Comparison of ENCODE assay signal across 29 cellular contexts in genomic region chr6:43780293-43780692, GRCh38. TPM values are rescaled to one million over a fixed set of nuclear protein-coding genes. Genes with fewer than 3 reads are reported as not detected.
DNase-seq lines count a peak whose midpoint lies in the region; ATAC-seq and TF ChIP-seq lines count a peak whose summit lies in the region.
"Had no signal": no experiment of that assay in that cellular context is flagged by ENCODE, and none has a peak within 500 bp of the region (broad histone marks: within the 10 kb centered on the region; RNA-seq: fewer than 3 reads in every experiment).

No MANE protein-coding gene starts in this region.

- no TSS peak for BruUV-seq in Caco-2 (replicated peaks; lab: Mats Ljungman, UMichigan)

- H3K4me3 Mint-ChIP-seq in Caco-2 (ENCODE audit: unreplicated experiment), result no peak overlapping the region
- no peak overlapping the region for H3K4me3 Mint-ChIP-seq in activated T-helper 1 cell treated with anti-CD3 and anti-CD28 coated beads, Interleukin-12 subunit alpha, Interleukin-12 subunit beta, Interleukin-2, Interleukin-4 antibody, amounts not matched to agents 30 ng/mL and 10 ng/mL and 1 ng/mL, durations not matched to agents 14 hours and 24 hours and 36 hours
- H3K4me3 Mint-ChIP-seq: activated naive CD8-positive, alpha-beta T cell treated with anti-CD3 and anti-CD28 coated beads, Interleukin-2, amount 10 ng/mL, durations not matched to agents 7 days and 5 days; neural progenitor cell had no signal

- no peaks in the 10 kb centered on the region for H3K27me3 Mint-ChIP-seq in Caco-2 (ENCODE audit: insufficient read depth, unreplicated experiment)
- H3K27me3 Mint-ChIP-seq in activated T-helper 1 cell treated with anti-CD3 and anti-CD28 coated beads, Interleukin-12 subunit alpha, Interleukin-12 subunit beta, Interleukin-2, Interleukin-4 antibody, amounts not matched to agents 30 ng/mL and 10 ng/mL and 1 ng/mL, durations not matched to agents 14 hours and 24 hours and 36 hours (ENCODE audit: insufficient read depth), result no peaks in the 10 kb centered on the region
- H3K27me3 Mint-ChIP-seq: activated naive CD8-positive, alpha-beta T cell treated with anti-CD3 and anti-CD28 coated beads, Interleukin-2, amount 10 ng/mL, durations not matched to agents 7 days and 5 days had no signal

- H3K9me3 Mint-ChIP-seq in Caco-2 (ENCODE audit: unreplicated experiment), result no peaks in the 10 kb centered on the region
- no peaks in the 10 kb centered on the region for H3K9me3 Mint-ChIP-seq in activated T-helper 1 cell treated with anti-CD3 and anti-CD28 coated beads, Interleukin-12 subunit alpha, Interleukin-12 subunit beta, Interleukin-2, Interleukin-4 antibody, amounts not matched to agents 30 ng/mL and 10 ng/mL and 1 ng/mL, durations not matched to agents 14 hours and 24 hours and 36 hours
- H3K9me3 Mint-ChIP-seq: activated naive CD8-positive, alpha-beta T cell treated with anti-CD3 and anti-CD28 coated beads, Interleukin-2, amount 10 ng/mL, durations not matched to agents 7 days and 5 days; neural progenitor cell had no signal

- H3K36me3 ChIP-seq in Caco-2 (ENCODE audit: control insufficient read depth, insufficient read depth, low read length), result peaks cover 28% of the 10 kb centered on the region
- H3K36me3 ChIP-seq in right atrium auricular region, result peaks cover 82% of the 10 kb centered on the region
- H3K36me3 ChIP-seq in psoas muscle (ENCODE audit: insufficient read depth in 1 of 2, low read depth in 1 of 2), result peaks cover 11 to 100% of the 10 kb centered on the region in 2 donors
- H3K36me3 ChIP-seq: neural progenitor cell had no signal

- peak overlapping the region; percentile 50 for H3K27ac Mint-ChIP-seq in Caco-2 (ENCODE audit: unreplicated experiment)
- peak overlapping the region; percentile 18 for H3K27ac Mint-ChIP-seq in activated T-helper 1 cell treated with anti-CD3 and anti-CD28 coated beads, Interleukin-12 subunit alpha, Interleukin-12 subunit beta, Interleukin-2, Interleukin-4 antibody, amounts not matched to agents 30 ng/mL and 10 ng/mL and 1 ng/mL, durations not matched to agents 14 hours and 24 hours and 36 hours
- H3K27ac Mint-ChIP-seq: activated naive CD8-positive, alpha-beta T cell treated with anti-CD3 and anti-CD28 coated beads, Interleukin-2, amount 10 ng/mL, durations not matched to agents 7 days and 5 days; neural progenitor cell had no signal

- TF ChIP-seq CTCF in Caco-2 (IDR thresholded peaks at IDR 0.05; ENCODE audit: insufficient read depth in 1 of 2, low read depth in 1 of 2, low read length in 1 of 2, severe bottlenecking in 1 of 2, unreplicated experiment in 1 of 2) (no peak), right atrium auricular region (IDR thresholded peaks at IDR 0.05) (no peak), psoas muscle (IDR thresholded peaks at IDR 0.05) (no peak)

- WGBS in psoas muscle, 3 donors, result 84 to 88% (median 85%) methylated on average over 13 of the region's 13 CpGs

- H3K4me1 Mint-ChIP-seq in Caco-2 (ENCODE audit: low read depth, unreplicated experiment), result peaks cover 6% of the 10 kb centered on the region
- peaks cover 20% of the 10 kb centered on the region for H3K4me1 Mint-ChIP-seq in activated T-helper 1 cell treated with anti-CD3 and anti-CD28 coated beads, Interleukin-12 subunit alpha, Interleukin-12 subunit beta, Interleukin-2, Interleukin-4 antibody, amounts not matched to agents 30 ng/mL and 10 ng/mL and 1 ng/mL, durations not matched to agents 14 hours and 24 hours and 36 hours (ENCODE audit: low read depth)

- DNase-seq in Caco-2, result no peak
- no peak for DNase-seq in activated T-helper 1 cell treated with anti-CD3 and anti-CD28 coated beads, Interleukin-12 subunit alpha, Interleukin-12 subunit beta, Interleukin-2, Interleukin-4 antibody, amounts not matched to agents 30 ng/mL and 10 ng/mL and 1 ng/mL, durations not matched to agents 14 hours and 24 hours and 36 hours (ENCODE audit: low spot score)
- no peak for DNase-seq in right atrium auricular region (ENCODE audit: low spot score)
- no peak for DNase-seq in psoas muscle
- DNase-seq in MV-4-11 (lab: John Stamatoyannopoulos, UW), result no peak
- DNase-seq in T-helper 2 cell, result no peak
- DNase-seq in activated CD4-positive, alpha-beta T cell treated with anti-CD3 and anti-CD28 coated beads for 1 hour, result no peak
- DNase-seq: activated CD4-positive, alpha-beta T cell treated with anti-CD3 and anti-CD28 coated beads for 4 hours; activated CD8-positive, alpha-beta memory T cell treated with anti-CD3 and anti-CD28 coated beads for 24 hours; activated gamma-delta T cell; activated naive CD8-positive, alpha-beta T cell treated with anti-CD3 and anti-CD28 coated beads, Interleukin-2, amount 10 ng/mL, durations not matched to agents 7 days and 5 days; cerebellar nuclear complex; DMS79 treated with DMSO at 0.1 percent for 48 hours; dorsolateral prefrontal cortex; GF-D8; glutamatergic neuron; H7; mucosa of descending colon; NCI-H1436 treated with DMSO at 0.1 percent for 48 hours; NCI-H446 treated with DMSO at 0.1 percent for 48 hours; stimulated activated CD4-positive, alpha-beta T cell treated with anti-CD3 and anti-CD28 coated beads, Interleukin-1b, Interleukin-23, amount 100 ng/mL, for 48 hours; stimulated activated CD8-positive, alpha-beta memory T cell treated with anti-CD3 and anti-CD28 coated beads, Interleukin-4, amount 100 ng/mL, for 48 hours; trophoblast cell had no signal

- H3K9me3 ChIP-seq in Caco-2, result no peaks in the 10 kb centered on the region
- H3K9me3 ChIP-seq in right atrium auricular region, result no peaks in the 10 kb centered on the region
- no peaks in the 10 kb centered on the region for H3K9me3 ChIP-seq in psoas muscle
- H3K9me3 ChIP-seq: BLaER1 treated with 17β-estradiol and CSF1 and Interleukin-3, amounts not matched to agents 10 nM and 100 nM; mucosa of descending colon had no signal

- H3K27me3 ChIP-seq in Caco-2 (replicated peaks; ENCODE audit: control insufficient read depth, insufficient read depth, low read length), result no peaks in the 10 kb centered on the region
- no peaks in the 10 kb centered on the region for H3K27me3 ChIP-seq in right atrium auricular region
- no peaks in the 10 kb centered on the region for H3K27me3 ChIP-seq in psoas muscle (ENCODE audit: insufficient read depth in 3 of 3, low read length in 2 of 3)
- H3K27me3 ChIP-seq: BLaER1 treated with 17β-estradiol and CSF1 and Interleukin-3, amounts not matched to agents 10 nM and 100 nM; dorsolateral prefrontal cortex; neural progenitor cell had no signal

- CTCF ChIA-PET in Caco-2 (lab: Charles Lee), result no interaction called here

- no peak overlapping the region for H3K4me3 ChIP-seq in Caco-2 (ENCODE audit: low read depth, low read length)
- no peak overlapping the region for H3K4me3 ChIP-seq in right atrium auricular region
- no peak overlapping the region for H3K4me3 ChIP-seq in psoas muscle
- H3K4me3 ChIP-seq: BLaER1 treated with 17β-estradiol and CSF1 and Interleukin-3, amounts not matched to agents 10 nM and 100 nM; dorsolateral prefrontal cortex; lung; mucosa of descending colon; neural progenitor cell; smooth muscle cell had no signal

- H3K4me1 ChIP-seq in Caco-2, result peaks cover 2% of the 10 kb centered on the region
- peaks cover 0 to 61% of the 10 kb centered on the region in 2 donors for H3K4me1 ChIP-seq in right atrium auricular region
- peaks cover 52% of the 10 kb centered on the region for H3K4me1 ChIP-seq in psoas muscle

- peaks cover 100% of the 10 kb centered on the region for H3K36me3 Mint-ChIP-seq in Caco-2 (ENCODE audit: insufficient read depth, unreplicated experiment)
- H3K36me3 Mint-ChIP-seq in activated T-helper 1 cell treated with anti-CD3 and anti-CD28 coated beads, Interleukin-12 subunit alpha, Interleukin-12 subunit beta, Interleukin-2, Interleukin-4 antibody, amounts not matched to agents 30 ng/mL and 10 ng/mL and 1 ng/mL, durations not matched to agents 14 hours and 24 hours and 36 hours (ENCODE audit: low read depth), result peaks cover 34% of the 10 kb centered on the region

- intact Hi-C loops in Caco-2 (cut with micrococcal nuclease; ENCODE audit: unreplicated experiment), result no loop called here
- intact Hi-C loops in activated T-helper 1 cell treated with anti-CD3 and anti-CD28 coated beads, Interleukin-12 subunit alpha, Interleukin-12 subunit beta, Interleukin-2, Interleukin-4 antibody, amounts not matched to agents 30 ng/mL and 10 ng/mL and 1 ng/mL, durations not matched to agents 14 hours and 24 hours and 36 hours (cut with micrococcal nuclease), result no loop called here
- intact Hi-C loops in psoas muscle (cut with DNase I), result no loop called here

- H3K27ac ChIP-seq in right atrium auricular region, result peak overlapping the region; percentile 98
- peak overlapping the region; percentile 99 for H3K27ac ChIP-seq in psoas muscle
- H3K27ac ChIP-seq: dorsolateral prefrontal cortex, KMS-11, neural progenitor cell had no signal

- ATAC-seq in psoas muscle (no peak), HG03159 (IDR thresholded peaks at IDR 0.05; ENCODE audit: unreplicated experiment) (no peak)

- POLR2A ChIA-PET in Caco-2 (lab: Charles Lee), result no interaction called here

RNA-seq across cellular contexts. Expression of gene VEGFA, which starts 10.3 kb away (rescaled TPM):
- total RNA-seq in Caco-2 (2022), result 172 and 174 TPM in 2 replicates
- 42.3 and 43.2 TPM in 2 replicates for total RNA-seq in activated T-helper 1 cell treated with anti-CD3 and anti-CD28 coated beads, Interleukin-12 subunit alpha, Interleukin-12 subunit beta, Interleukin-2, Interleukin-4 antibody, amounts not matched to agents 30 ng/mL and 10 ng/mL and 1 ng/mL, durations not matched to agents 14 hours and 24 hours and 36 hours
- 100 to 1,000 TPM; 102 to 132 TPM for total RNA-seq in right atrium auricular region
- total RNA-seq in psoas muscle, result 100 to 1,000 TPM; 132 to 345 (median 208) TPM
- polyA plus RNA-seq in psoas muscle, result 100 to 1,000 TPM in 1 of 3 donors, 10 to 100 TPM in 2; 78.1 to 125 (median 88.3) TPM
